In genomic region chr7:14851610-14852009, GRCh38 we compare ENCODE assay signal across 15 cellular contexts. TPM values are rescaled to one million over a fixed set of nuclear protein-coding genes. Genes with fewer than 3 reads are reported as not detected.
"Had no signal": no experiment of that assay in that cellular context is flagged by ENCODE, and none has a peak within 500 bp of the region (broad histone marks: within the 10 kb centered on the region; RNA-seq: fewer than 3 reads in every experiment).

No MANE protein-coding gene starts in this region.

- H3K4me1 ChIP-seq: colonic mucosa, upper lobe of right lung had no signal

- H3K9me3 Mint-ChIP-seq: activated naive CD8-positive, alpha-beta T cell treated with anti-CD3 and anti-CD28 coated beads, Interleukin-2, amount 10 ng/mL, durations not matched to agents 7 days and 5 days had no signal

- H3K27ac ChIP-seq: cardiac muscle cell, colonic mucosa, upper lobe of right lung had no signal

- H3K4me3 ChIP-seq: cardiac muscle cell, colonic mucosa, upper lobe of right lung had no signal

- H3K36me3 Mint-ChIP-seq: activated naive CD8-positive, alpha-beta T cell treated with anti-CD3 and anti-CD28 coated beads, Interleukin-2, amount 10 ng/mL, durations not matched to agents 7 days and 5 days had no signal

- H3K9me3 ChIP-seq: colonic mucosa, upper lobe of right lung had no signal

- H3K4me1 Mint-ChIP-seq: activated naive CD8-positive, alpha-beta T cell treated with anti-CD3 and anti-CD28 coated beads, Interleukin-2, amount 10 ng/mL, durations not matched to agents 7 days and 5 days had no signal

- H3K27me3 ChIP-seq: cardiac muscle cell, colonic mucosa, upper lobe of right lung had no signal

- H3K4me3 Mint-ChIP-seq: activated CD4-positive, alpha-beta memory T cell treated with anti-CD3 and anti-CD28 coated beads, Interleukin-2, amount 10 ng/mL, durations not matched to agents 7 days and 5 days; activated naive CD8-positive, alpha-beta T cell treated with anti-CD3 and anti-CD28 coated beads, Interleukin-2, amount 10 ng/mL, durations not matched to agents 7 days and 5 days; stimulated activated naive CD8-positive, alpha-beta T cell treated with anti-CD3 and anti-CD28 coated beads, Interleukin-15, Interleukin-2, amounts not matched to agents 100 ng/mL and 50 ng/mL, for 24 hours had no signal

- DNase-seq: activated CD4-positive, alpha-beta memory T cell treated with anti-CD3 and anti-CD28 coated beads, Interleukin-2, amount 10 ng/mL, durations not matched to agents 7 days and 5 days; activated CD8-positive, alpha-beta memory T cell treated with anti-CD3 and anti-CD28 coated beads, Interleukin-2, amount 50 U/mL, for 48 hours; activated naive CD8-positive, alpha-beta T cell treated with anti-CD3 and anti-CD28 coated beads, Interleukin-2, amount 10 ng/mL, durations not matched to agents 7 days and 5 days; aorta; colonic mucosa; effector CD8-positive, alpha-beta T cell; hippocampal formation; kidney glomerular epithelial cell; stimulated activated CD4-positive, alpha-beta T cell treated with anti-CD3 and anti-CD28 coated beads, Interleukin-15, amount 100 ng/mL, for 24 hours; stimulated activated CD4-positive, alpha-beta T cell treated with anti-CD3 and anti-CD28 coated beads, Interleukin-4, amount 100 ng/mL, for 24 hours; T-helper 9 cell; upper lobe of right lung had no signal

- H3K27ac Mint-ChIP-seq: activated CD4-positive, alpha-beta memory T cell treated with anti-CD3 and anti-CD28 coated beads, Interleukin-2, amount 10 ng/mL, durations not matched to agents 7 days and 5 days; activated naive CD8-positive, alpha-beta T cell treated with anti-CD3 and anti-CD28 coated beads, Interleukin-2, amount 10 ng/mL, durations not matched to agents 7 days and 5 days; stimulated activated naive CD8-positive, alpha-beta T cell treated with anti-CD3 and anti-CD28 coated beads, Interleukin-15, Interleukin-2, amounts not matched to agents 100 ng/mL and 50 ng/mL, for 24 hours had no signal

- H3K36me3 ChIP-seq: cardiac muscle cell, colonic mucosa, upper lobe of right lung had no signal

- H3K27me3 Mint-ChIP-seq: activated CD4-positive, alpha-beta memory T cell treated with anti-CD3 and anti-CD28 coated beads, Interleukin-2, amount 10 ng/mL, durations not matched to agents 7 days and 5 days; activated naive CD8-positive, alpha-beta T cell treated with anti-CD3 and anti-CD28 coated beads, Interleukin-2, amount 10 ng/mL, durations not matched to agents 7 days and 5 days; stimulated activated naive CD8-positive, alpha-beta T cell treated with anti-CD3 and anti-CD28 coated beads, Interleukin-15, Interleukin-2, amounts not matched to agents 100 ng/mL and 50 ng/mL, for 24 hours had no signal

- ATAC-seq: upper lobe of right lung had no signal

RNA-seq across cellular contexts. Expression of gene DGKB, which starts 50.9 kb away (rescaled TPM):
- total RNA-seq: activated CD4-positive, alpha-beta memory T cell treated with anti-CD3 and anti-CD28 coated beads, Interleukin-2, amount 10 ng/mL, durations not matched to agents 7 days and 5 days; activated naive CD8-positive, alpha-beta T cell treated with anti-CD3 and anti-CD28 coated beads, Interleukin-2, amount 10 ng/mL, durations not matched to agents 7 days and 5 days; fibroblast of lung; upper lobe of right lung had no signal
- polyA plus RNA-seq: aorta had no signal
